In the genomic region with DNA sequence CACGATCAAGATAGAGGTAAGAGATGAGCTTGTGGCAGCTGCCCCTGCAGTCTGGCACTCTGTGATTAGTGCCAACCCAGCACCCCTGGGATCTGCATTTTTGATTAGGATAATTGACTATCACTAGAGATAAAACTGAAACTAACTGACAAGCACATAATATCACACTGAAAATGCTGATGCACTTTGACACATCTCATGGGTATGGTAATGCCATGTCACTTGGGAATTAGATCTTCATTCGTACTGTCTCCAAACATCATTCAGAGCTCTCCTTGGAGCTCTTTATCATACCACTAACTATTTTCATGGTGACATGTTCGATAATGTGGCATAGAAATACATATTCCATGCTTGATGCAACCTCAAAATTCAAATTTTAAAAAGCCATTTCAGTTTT, we compare ENCODE assay signal across 1 cellular context.
TF ChIP-seq lines count a peak whose summit lies in the region.

No MANE protein-coding gene starts in this region.

TF ChIP-seq in IMR-90, 13 proteins besides CTCF, POLR2A, EP300 and RAD21 (continued from another document):
- TF ChIP-seq, protein P1, sequence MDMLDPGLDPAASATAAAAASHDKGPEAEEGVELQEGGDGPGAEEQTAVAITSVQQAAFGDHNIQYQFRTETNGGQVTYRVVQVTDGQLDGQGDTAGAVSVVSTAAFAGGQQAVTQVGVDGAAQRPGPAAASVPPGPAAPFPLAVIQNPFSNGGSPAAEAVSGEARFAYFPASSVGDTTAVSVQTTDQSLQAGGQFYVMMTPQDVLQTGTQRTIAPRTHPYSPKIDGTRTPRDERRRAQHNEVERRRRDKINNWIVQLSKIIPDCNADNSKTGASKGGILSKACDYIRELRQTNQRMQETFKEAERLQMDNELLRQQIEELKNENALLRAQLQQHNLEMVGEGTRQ (IDR thresholded peaks at IDR 0.05; ENCODE audit: low read depth, low read length), result no peak
- TF ChIP-seq FOS (IDR thresholded peaks at IDR 0.05; ENCODE audit: low read depth, low read length) (no peak), CEBPB (IDR thresholded peaks at IDR 0.05; ENCODE audit: low read depth, low read length) (no peak), MAFK (IDR thresholded peaks at IDR 0.05; ENCODE audit: low read depth, low read length) (no peak), SMC3 (IDR thresholded peaks at IDR 0.05; ENCODE audit: low read depth, low read length) (no peak), MXI1 (IDR thresholded peaks at IDR 0.05; ENCODE audit: borderline replicate concordance, low read depth, low read length) (no peak), RFX5 (IDR thresholded peaks at IDR 0.05; ENCODE audit: low read depth, low read length) (no peak), NFE2L2 (IDR thresholded peaks at IDR 0.05; ENCODE audit: low read depth, low read length) (no peak), BHLHE40 (IDR thresholded peaks at IDR 0.05; ENCODE audit: low read depth, low read length) (no peak), MAZ (IDR thresholded peaks at IDR 0.05; ENCODE audit: borderline replicate concordance, low read depth, low read length) (no peak), CHD1 (IDR thresholded peaks at IDR 0.05; ENCODE audit: low read depth, low read length) (no peak)
